ENCODE assay signal across 1 cellular context in the genomic region with DNA sequence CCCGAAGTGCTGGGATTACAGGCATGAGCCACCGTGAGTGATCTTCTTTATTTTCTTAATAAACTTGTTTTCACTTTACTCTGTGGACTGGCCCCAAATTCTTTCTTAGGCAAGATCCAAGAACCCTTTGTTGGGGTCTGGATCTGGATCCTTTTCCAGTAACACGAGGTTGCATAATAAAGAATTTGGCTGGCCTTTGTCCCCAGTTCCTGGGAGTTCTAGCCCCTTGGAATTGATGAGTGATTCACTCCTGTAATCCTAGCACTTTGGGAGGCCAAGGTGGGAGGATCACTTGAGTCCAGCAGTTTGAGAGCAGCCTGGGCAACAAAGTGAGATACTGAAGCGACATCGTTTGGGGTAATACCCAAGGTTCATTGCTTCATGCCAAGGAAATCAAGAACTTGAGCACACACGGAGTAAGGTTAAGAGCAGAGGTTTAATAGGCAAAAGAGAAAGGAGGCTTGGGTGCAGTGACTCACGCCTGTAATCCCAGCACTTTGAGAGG.
TF ChIP-seq lines count a peak whose summit lies in the region.

No MANE protein-coding gene starts in this region.

TF ChIP-seq in K562, 482 proteins besides CTCF, POLR2A, EP300 and RAD21:
- TF ChIP-seq EP400 (IDR thresholded peaks at IDR 0.05) (no peak), SREBF1 (IDR thresholded peaks at IDR 0.05; ENCODE audit: borderline replicate concordance, low read depth, low read length) (no peak), IRF2 (CRISPR knock-in tag; IDR thresholded peaks at IDR 0.05) (no peak), TEAD1 (CRISPR knock-in tag; IDR thresholded peaks at IDR 0.05) (no peak), ARHGAP35 (IDR thresholded peaks at IDR 0.05; ENCODE audit: partially characterized antibody) (no peak), DDX20 (tag; IDR thresholded peaks at IDR 0.05; ENCODE audit: low read depth) (no peak), ILK (tag; IDR thresholded peaks at IDR 0.05; ENCODE audit: borderline replicate concordance, low read depth) (no peak), SP2 (IDR thresholded peaks at IDR 0.05; ENCODE audit: extremely low read depth, low read depth, low read length, poor library complexity, severe bottlenecking) (no peak)
- TF ChIP-seq, protein P1, sequence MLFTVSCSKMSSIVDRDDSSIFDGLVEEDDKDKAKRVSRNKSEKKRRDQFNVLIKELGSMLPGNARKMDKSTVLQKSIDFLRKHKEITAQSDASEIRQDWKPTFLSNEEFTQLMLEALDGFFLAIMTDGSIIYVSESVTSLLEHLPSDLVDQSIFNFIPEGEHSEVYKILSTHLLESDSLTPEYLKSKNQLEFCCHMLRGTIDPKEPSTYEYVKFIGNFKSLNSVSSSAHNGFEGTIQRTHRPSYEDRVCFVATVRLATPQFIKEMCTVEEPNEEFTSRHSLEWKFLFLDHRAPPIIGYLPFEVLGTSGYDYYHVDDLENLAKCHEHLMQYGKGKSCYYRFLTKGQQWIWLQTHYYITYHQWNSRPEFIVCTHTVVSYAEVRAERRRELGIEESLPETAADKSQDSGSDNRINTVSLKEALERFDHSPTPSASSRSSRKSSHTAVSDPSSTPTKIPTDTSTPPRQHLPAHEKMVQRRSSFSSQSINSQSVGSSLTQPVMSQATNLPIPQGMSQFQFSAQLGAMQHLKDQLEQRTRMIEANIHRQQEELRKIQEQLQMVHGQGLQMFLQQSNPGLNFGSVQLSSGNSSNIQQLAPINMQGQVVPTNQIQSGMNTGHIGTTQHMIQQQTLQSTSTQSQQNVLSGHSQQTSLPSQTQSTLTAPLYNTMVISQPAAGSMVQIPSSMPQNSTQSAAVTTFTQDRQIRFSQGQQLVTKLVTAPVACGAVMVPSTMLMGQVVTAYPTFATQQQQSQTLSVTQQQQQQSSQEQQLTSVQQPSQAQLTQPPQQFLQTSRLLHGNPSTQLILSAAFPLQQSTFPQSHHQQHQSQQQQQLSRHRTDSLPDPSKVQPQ (CRISPR knock-in tag; IDR thresholded peaks at IDR 0.05; ENCODE audit: borderline replicate concordance), result no peak
